In genomic region chr2:168603439-168603961, GRCh38 we compare ENCODE assay signal across 1 cellular context.
TF ChIP-seq lines count a peak whose summit lies in the region.

No MANE protein-coding gene starts in this region.

TF ChIP-seq in GM12878, 131 proteins besides CTCF, POLR2A, EP300 and RAD21:
- TF ChIP-seq NR2C1 (IDR thresholded peaks at IDR 0.05) (no peak), E2F8 (IDR thresholded peaks at IDR 0.05; ENCODE audit: low read depth, partially characterized antibody) (no peak), TARDBP (IDR thresholded peaks at IDR 0.05; ENCODE audit: borderline replicate concordance) (no peak), FOXM1 (IDR thresholded peaks at IDR 0.05; ENCODE audit: low read depth, low read length) (no peak), NR2C2 (IDR thresholded peaks at IDR 0.05; ENCODE audit: borderline replicate concordance, control insufficient read depth, insufficient read length, low read depth) (no peak), DPF2 (IDR thresholded peaks at IDR 0.05) (no peak), RBBP5 (conservative IDR thresholded peaks at IDR 0.05) (no peak), NFIC (IDR thresholded peaks at IDR 0.05; ENCODE audit: low read depth, low read length) (no peak), KAT2A (conservative IDR thresholded peaks at IDR 0.05; ENCODE audit: control insufficient read depth, low read depth, low read length) (no peak), IRF5 (IDR thresholded peaks at IDR 0.05; ENCODE audit: borderline replicate concordance) (no peak), ZNF217 (IDR thresholded peaks at IDR 0.05) (no peak), RAD51 (IDR thresholded peaks at IDR 0.05) (no peak), ZBTB40 (IDR thresholded peaks at IDR 0.05; ENCODE audit: borderline replicate concordance) (no peak), SUZ12 (IDR thresholded peaks at IDR 0.05; ENCODE audit: unreplicated experiment) (no peak), USF2 (IDR thresholded peaks at IDR 0.05; ENCODE audit: borderline replicate concordance, low read depth, low read length) (no peak), CBX5 (IDR thresholded peaks at IDR 0.05; ENCODE audit: low read depth) (no peak), ASH2L (IDR thresholded peaks at IDR 0.05; ENCODE audit: borderline replicate concordance, low read depth) (no peak)
